8 cellular contexts compared by ENCODE assay signal in the genomic region with DNA sequence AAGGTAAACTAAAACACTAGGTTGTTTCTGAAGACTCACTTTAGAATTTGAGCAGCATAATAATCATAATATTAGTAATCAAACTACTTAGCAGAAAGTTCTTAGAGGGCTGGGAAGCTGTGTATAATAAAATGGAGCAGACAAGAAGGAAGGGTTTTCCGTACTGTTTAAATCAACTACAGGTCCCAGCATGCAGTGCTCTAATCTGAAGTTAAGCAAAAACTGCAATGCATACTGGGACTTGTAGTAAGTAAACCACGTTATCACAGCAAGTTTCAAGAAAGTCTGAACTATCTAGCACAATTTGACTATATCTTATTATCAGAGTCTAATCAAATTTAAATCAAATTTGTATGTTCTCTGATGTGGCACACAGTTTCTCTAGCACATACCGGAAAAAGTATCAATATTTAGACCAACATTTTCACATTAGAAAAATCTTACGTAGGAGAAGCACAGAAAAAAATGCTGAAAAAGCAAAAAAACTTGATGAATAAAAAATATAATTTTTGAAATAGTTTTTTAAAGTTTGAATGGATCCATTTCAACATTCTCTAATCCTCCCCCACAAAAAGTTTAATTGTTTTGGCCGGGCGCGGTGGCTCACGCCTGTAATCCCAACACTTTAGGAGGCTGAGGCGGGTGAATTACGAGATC. TPM values are rescaled to one million over a fixed set of nuclear protein-coding genes. Genes with fewer than 3 reads are reported as not detected.
DNase-seq lines count a peak whose midpoint lies in the region; ATAC-seq and TF ChIP-seq lines count a peak whose summit lies in the region.

No MANE protein-coding gene starts in this region.

- H3K4me1 Mint-ChIP-seq in GM23338 = peaks cover 22% of the 10 kb centered on the region; the same call in 2 of the 3 replicates
- peaks cover 38% of the 10 kb centered on the region for H3K4me1 Mint-ChIP-seq in T-helper 1 cell treated with Interleukin-12 subunit alpha and Interleukin-12 subunit beta and Interleukin-4 antibody, amounts not matched to agents 30 μg/mL and 1 μg/mL, for 36 hours (ENCODE audit: low read depth)

- no peaks in the 10 kb centered on the region for H3K27me3 ChIP-seq in GM23338 (ENCODE audit: insufficient read depth)

- DNase-seq in NCI-H748 (lab: John Stamatoyannopoulos, UW; ENCODE audit: unreplicated experiment) (peak; percentile 66), NCI-H748 treated with DMSO at 0.1 percent for 48 hours (lab: John Stamatoyannopoulos, UW) (no peak), GM23338 (ENCODE audit: low spot score) (peak; percentile 93), NCI-H1048 (lab: John Stamatoyannopoulos, UW) (peak; percentile 21), fibroblast of villous mesenchyme (ENCODE audit: low read depth) (peak; percentile 55), putamen (ENCODE audit: low spot score) (peak; percentile 70)

- peaks cover 86% of the 10 kb centered on the region for H3K79me2 ChIP-seq in GM23338 (replicated peaks; ENCODE audit: insufficient read depth)

- no peak overlapping the region for H3K4me2 ChIP-seq in GM23338

- H3K27ac ChIP-seq in GM23338 (ENCODE audit: low read depth) = no peak overlapping the region

- no peaks in the 10 kb centered on the region for H3F3A ChIP-seq in GM23338 (replicated peaks; ENCODE audit: low read depth)

- no peaks in the 10 kb centered on the region for H3K9me3 Mint-ChIP-seq in GM23338
- no peaks in the 10 kb centered on the region for H3K9me3 Mint-ChIP-seq in T-helper 1 cell treated with Interleukin-12 subunit alpha and Interleukin-12 subunit beta and Interleukin-4 antibody, amounts not matched to agents 30 μg/mL and 1 μg/mL, for 36 hours

- H3K9me2 ChIP-seq in GM23338 (ENCODE audit: insufficient read depth) = no peaks in the 10 kb centered on the region

- H3K4me3 Mint-ChIP-seq in GM23338 = no peak overlapping the region; the same call in 2 of the 3 replicates
- H3K4me3 Mint-ChIP-seq in T-helper 1 cell treated with Interleukin-12 subunit alpha and Interleukin-12 subunit beta and Interleukin-4 antibody, amounts not matched to agents 30 μg/mL and 1 μg/mL, for 36 hours = no peak overlapping the region

- no peak overlapping the region for H2AFZ ChIP-seq in GM23338

- H3K27me3 Mint-ChIP-seq in GM23338 (ENCODE audit: insufficient read depth, low read depth, poor library complexity) = peaks cover 4% of the 10 kb centered on the region
- H3K27me3 Mint-ChIP-seq in T-helper 1 cell treated with Interleukin-12 subunit alpha and Interleukin-12 subunit beta and Interleukin-4 antibody, amounts not matched to agents 30 μg/mL and 1 μg/mL, for 36 hours (ENCODE audit: low read depth) = no peaks in the 10 kb centered on the region

- H3K36me3 ChIP-seq in GM23338 (ENCODE audit: insufficient read depth) = no peaks in the 10 kb centered on the region

- H3K4me3 ChIP-seq in GM23338 = no peak overlapping the region
- H3K4me3 ChIP-seq in fibroblast of villous mesenchyme (ENCODE audit: low read depth, low read length) = no peak overlapping the region

- no peak overlapping the region for H3K27ac Mint-ChIP-seq in GM23338
- peak overlapping the region; percentile 4 for H3K27ac Mint-ChIP-seq in T-helper 1 cell treated with Interleukin-12 subunit alpha and Interleukin-12 subunit beta and Interleukin-4 antibody, amounts not matched to agents 30 μg/mL and 1 μg/mL, for 36 hours

- ATAC-seq in GM23338 (peak; percentile 95), GM19467 (IDR thresholded peaks at IDR 0.05; ENCODE audit: unreplicated experiment) (no peak)

- no peaks in the 10 kb centered on the region for H3K36me3 Mint-ChIP-seq in GM23338 (ENCODE audit: low read depth)
- peaks cover 2% of the 10 kb centered on the region for H3K36me3 Mint-ChIP-seq in T-helper 1 cell treated with Interleukin-12 subunit alpha and Interleukin-12 subunit beta and Interleukin-4 antibody, amounts not matched to agents 30 μg/mL and 1 μg/mL, for 36 hours (ENCODE audit: low read depth)

- H3K4me1 ChIP-seq in GM23338 (ENCODE audit: insufficient read depth) = 0 out of 2 replicates have a peak, but pooled peaks cover 1% of the 10 kb centered on the region

- TF ChIP-seq CTCF in GM23338 (conservative IDR thresholded peaks at IDR 0.05; ENCODE audit: low read depth in 2 of 2) (no peak), fibroblast of villous mesenchyme (IDR thresholded peaks at IDR 0.05; ENCODE audit: insufficient read depth, low read depth, low read length) (no peak)

- no peaks in the 10 kb centered on the region for H4K20me1 ChIP-seq in GM23338 (replicated peaks; ENCODE audit: insufficient read depth)

TF ChIP-seq in GM23338, 12 proteins besides CTCF, POLR2A, EP300 and RAD21:
- TF ChIP-seq, protein P1, sequence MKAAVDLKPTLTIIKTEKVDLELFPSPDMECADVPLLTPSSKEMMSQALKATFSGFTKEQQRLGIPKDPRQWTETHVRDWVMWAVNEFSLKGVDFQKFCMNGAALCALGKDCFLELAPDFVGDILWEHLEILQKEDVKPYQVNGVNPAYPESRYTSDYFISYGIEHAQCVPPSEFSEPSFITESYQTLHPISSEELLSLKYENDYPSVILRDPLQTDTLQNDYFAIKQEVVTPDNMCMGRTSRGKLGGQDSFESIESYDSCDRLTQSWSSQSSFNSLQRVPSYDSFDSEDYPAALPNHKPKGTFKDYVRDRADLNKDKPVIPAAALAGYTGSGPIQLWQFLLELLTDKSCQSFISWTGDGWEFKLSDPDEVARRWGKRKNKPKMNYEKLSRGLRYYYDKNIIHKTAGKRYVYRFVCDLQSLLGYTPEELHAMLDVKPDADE (IDR thresholded peaks at IDR 0.05) = peak; percentile 97
- TF ChIP-seq ZNF114 (CRISPR knock-in tag; IDR thresholded peaks at IDR 0.05) = no peak
- TF ChIP-seq, protein P2, sequence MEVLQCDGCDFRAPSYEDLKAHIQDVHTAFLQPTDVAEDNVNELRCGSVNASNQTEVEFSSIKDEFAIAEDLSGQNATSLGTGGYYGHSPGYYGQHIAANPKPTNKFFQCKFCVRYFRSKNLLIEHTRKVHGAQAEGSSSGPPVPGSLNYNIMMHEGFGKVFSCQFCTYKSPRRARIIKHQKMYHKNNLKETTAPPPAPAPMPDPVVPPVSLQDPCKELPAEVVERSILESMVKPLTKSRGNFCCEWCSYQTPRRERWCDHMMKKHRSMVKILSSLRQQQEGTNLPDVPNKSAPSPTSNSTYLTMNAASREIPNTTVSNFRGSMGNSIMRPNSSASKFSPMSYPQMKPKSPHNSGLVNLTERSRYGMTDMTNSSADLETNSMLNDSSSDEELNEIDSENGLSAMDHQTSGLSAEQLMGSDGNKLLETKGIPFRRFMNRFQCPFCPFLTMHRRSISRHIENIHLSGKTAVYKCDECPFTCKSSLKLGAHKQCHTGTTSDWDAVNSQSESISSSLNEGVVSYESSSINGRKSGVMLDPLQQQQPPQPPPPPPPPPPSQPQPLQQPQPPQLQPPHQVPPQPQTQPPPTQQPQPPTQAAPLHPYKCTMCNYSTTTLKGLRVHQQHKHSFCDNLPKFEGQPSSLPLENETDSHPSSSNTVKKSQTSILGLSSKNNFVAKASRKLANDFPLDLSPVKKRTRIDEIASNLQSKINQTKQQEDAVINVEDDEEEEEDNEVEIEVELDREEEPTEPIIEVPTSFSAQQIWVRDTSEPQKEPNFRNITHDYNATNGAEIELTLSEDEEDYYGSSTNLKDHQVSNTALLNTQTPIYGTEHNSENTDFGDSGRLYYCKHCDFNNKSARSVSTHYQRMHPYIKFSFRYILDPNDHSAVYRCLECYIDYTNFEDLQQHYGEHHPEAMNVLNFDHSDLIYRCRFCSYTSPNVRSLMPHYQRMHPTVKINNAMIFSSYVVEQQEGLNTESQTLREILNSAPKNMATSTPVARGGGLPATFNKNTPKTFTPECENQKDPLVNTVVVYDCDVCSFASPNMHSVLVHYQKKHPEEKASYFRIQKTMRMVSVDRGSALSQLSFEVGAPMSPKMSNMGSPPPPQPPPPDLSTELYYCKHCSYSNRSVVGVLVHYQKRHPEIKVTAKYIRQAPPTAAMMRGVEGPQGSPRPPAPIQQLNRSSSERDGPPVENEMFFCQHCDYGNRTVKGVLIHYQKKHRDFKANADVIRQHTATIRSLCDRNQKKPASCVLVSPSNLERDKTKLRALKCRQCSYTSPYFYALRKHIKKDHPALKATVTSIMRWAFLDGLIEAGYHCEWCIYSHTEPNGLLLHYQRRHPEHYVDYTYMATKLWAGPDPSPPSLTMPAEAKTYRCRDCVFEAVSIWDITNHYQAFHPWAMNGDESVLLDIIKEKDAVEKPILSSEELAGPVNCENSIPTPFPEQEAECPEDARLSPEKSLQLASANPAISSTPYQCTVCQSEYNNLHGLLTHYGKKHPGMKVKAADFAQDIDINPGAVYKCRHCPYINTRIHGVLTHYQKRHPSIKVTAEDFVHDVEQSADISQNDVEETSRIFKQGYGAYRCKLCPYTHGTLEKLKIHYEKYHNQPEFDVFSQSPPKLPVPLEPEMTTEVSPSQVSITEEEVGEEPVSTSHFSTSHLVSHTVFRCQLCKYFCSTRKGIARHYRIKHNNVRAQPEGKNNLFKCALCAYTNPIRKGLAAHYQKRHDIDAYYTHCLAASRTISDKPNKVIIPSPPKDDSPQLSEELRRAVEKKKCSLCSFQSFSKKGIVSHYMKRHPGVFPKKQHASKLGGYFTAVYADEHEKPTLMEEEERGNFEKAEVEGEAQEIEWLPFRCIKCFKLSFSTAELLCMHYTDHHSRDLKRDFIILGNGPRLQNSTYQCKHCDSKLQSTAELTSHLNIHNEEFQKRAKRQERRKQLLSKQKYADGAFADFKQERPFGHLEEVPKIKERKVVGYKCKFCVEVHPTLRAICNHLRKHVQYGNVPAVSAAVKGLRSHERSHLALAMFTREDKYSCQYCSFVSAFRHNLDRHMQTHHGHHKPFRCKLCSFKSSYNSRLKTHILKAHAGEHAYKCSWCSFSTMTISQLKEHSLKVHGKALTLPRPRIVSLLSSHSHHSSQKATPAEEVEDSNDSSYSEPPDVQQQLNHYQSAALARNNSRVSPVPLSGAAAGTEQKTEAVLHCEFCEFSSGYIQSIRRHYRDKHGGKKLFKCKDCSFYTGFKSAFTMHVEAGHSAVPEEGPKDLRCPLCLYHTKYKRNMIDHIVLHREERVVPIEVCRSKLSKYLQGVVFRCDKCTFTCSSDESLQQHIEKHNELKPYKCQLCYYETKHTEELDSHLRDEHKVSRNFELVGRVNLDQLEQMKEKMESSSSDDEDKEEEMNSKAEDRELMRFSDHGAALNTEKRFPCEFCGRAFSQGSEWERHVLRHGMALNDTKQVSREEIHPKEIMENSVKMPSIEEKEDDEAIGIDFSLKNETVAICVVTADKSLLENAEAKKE (CRISPR knock-in tag; IDR thresholded peaks at IDR 0.05) = no peak
TF ChIP-seq in GM23338: peak in this region for 1.

RNA-seq across cellular contexts. Expression of a gene that starts 8.2 kb away (rescaled TPM):
- 14.2 and 23.6 TPM in 2 replicates for total RNA-seq in GM23338 (2014; rRNA removed; shearing (Covaris generic))
- 18.7 and 21.7 TPM in 2 replicates for polyA plus RNA-seq in GM23338 (2016; fragmentation: Nextera tagmentation; extraction: Ambion mirVana)
- 12.9 and 15.5 TPM in 2 replicates for total RNA-seq in fibroblast of villous mesenchyme
